1 cellular context compared by ENCODE assay signal in the genomic region with DNA sequence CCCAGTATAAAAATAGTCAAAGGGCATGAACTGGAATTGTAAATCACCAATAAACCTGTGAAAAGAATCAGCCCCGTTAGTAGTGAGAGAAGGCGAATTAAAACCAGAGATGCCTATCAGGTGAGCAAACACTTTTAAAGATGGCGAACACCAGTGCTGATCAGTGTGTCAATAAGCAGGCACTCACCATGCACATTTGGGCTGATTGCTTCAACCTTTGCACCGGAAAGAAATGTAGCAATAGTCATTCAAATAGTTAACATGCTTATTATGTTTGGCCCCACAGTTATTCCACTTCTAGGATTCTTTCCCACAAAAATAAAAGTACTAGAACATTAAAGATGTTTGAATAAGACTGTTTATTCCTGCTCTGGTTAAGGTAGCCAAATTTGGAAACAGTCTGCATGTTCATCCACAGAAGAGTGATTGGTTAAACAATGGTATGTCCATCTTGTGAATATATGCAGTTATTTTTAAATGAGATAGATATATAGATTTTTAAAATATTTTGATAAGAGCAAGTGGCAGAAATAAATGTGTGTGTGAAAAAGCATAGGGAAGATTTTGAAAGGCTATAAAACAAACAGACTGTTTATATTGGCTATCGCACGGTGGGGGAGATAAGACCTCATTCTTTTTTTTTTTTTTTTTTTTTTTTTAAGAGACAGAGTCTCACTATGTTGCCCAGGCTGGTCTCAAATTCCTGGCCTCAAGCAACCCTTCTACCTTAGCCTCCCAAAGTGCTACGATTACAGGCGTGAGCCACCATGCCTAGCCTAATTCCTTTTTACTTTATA.
A peak's percentile ranks its signal among the peaks of the same experiment; 100 is the strongest.
TF ChIP-seq lines count a peak whose summit lies in the region.

No MANE protein-coding gene starts in this region.

TF ChIP-seq in HepG2, 621 proteins besides CTCF, POLR2A, EP300 and RAD21 (continued from another document and continues in another):
- TF ChIP-seq, protein P1, sequence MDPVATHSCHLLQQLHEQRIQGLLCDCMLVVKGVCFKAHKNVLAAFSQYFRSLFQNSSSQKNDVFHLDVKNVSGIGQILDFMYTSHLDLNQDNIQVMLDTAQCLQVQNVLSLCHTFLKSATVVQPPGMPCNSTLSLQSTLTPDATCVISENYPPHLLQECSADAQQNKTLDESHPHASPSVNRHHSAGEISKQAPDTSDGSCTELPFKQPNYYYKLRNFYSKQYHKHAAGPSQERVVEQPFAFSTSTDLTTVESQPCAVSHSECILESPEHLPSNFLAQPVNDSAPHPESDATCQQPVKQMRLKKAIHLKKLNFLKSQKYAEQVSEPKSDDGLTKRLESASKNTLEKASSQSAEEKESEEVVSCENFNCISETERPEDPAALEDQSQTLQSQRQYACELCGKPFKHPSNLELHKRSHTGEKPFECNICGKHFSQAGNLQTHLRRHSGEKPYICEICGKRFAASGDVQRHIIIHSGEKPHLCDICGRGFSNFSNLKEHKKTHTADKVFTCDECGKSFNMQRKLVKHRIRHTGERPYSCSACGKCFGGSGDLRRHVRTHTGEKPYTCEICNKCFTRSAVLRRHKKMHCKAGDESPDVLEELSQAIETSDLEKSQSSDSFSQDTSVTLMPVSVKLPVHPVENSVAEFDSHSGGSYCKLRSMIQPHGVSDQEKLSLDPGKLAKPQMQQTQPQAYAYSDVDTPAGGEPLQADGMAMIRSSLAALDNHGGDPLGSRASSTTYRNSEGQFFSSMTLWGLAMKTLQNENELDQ (CRISPR knock-in tag; IDR thresholded peaks at IDR 0.05; ENCODE audit: borderline replicate concordance), result no peak
- no peak for TF ChIP-seq PRMT3 (CRISPR knock-in tag; IDR thresholded peaks at IDR 0.05; ENCODE audit: borderline replicate concordance, low read depth)
- no peak for TF ChIP-seq ZBTB21 (CRISPR knock-in tag; IDR thresholded peaks at IDR 0.05)
- TF ChIP-seq, protein P2, sequence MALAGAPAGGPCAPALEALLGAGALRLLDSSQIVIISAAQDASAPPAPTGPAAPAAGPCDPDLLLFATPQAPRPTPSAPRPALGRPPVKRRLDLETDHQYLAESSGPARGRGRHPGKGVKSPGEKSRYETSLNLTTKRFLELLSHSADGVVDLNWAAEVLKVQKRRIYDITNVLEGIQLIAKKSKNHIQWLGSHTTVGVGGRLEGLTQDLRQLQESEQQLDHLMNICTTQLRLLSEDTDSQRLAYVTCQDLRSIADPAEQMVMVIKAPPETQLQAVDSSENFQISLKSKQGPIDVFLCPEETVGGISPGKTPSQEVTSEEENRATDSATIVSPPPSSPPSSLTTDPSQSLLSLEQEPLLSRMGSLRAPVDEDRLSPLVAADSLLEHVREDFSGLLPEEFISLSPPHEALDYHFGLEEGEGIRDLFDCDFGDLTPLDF (CRISPR knock-in tag; IDR thresholded peaks at IDR 0.05), result no peak
- no peak for TF ChIP-seq ZNF562 (CRISPR knock-in tag; IDR thresholded peaks at IDR 0.05; ENCODE audit: borderline replicate concordance)
- no peak for TF ChIP-seq ZFYVE20 (CRISPR knock-in tag; IDR thresholded peaks at IDR 0.05; ENCODE audit: borderline replicate concordance, low read depth)
- no peak for TF ChIP-seq KAT7 (CRISPR knock-in tag; IDR thresholded peaks at IDR 0.05; ENCODE audit: borderline replicate concordance)
- no peak for TF ChIP-seq ZNF674 (CRISPR knock-in tag; IDR thresholded peaks at IDR 0.05; ENCODE audit: low read depth)
- no peak for TF ChIP-seq ZFX (CRISPR knock-in tag; IDR thresholded peaks at IDR 0.05; ENCODE audit: low read depth)
- no peak for TF ChIP-seq ZNF547 (CRISPR knock-in tag; IDR thresholded peaks at IDR 0.05)
- TF ChIP-seq RFX3 (CRISPR knock-in tag; IDR thresholded peaks at IDR 0.05), result no peak
- no peak for TF ChIP-seq NFKB2 (CRISPR knock-in tag; IDR thresholded peaks at IDR 0.05; ENCODE audit: borderline replicate concordance)
- TF ChIP-seq NFIB (CRISPR knock-in tag; IDR thresholded peaks at IDR 0.05; ENCODE audit: borderline replicate concordance), result no peak
- no peak for TF ChIP-seq SATB2 (CRISPR knock-in tag; IDR thresholded peaks at IDR 0.05)
- peak; percentile 41; the same call in 1 of the 2 replicates for TF ChIP-seq TBX2 (CRISPR knock-in tag; IDR thresholded peaks at IDR 0.05; ENCODE audit: borderline replicate concordance)
- TF ChIP-seq GLI4 (CRISPR knock-in tag; IDR thresholded peaks at IDR 0.05; ENCODE audit: borderline replicate concordance), result no peak
- no peak for TF ChIP-seq ZNF615 (CRISPR knock-in tag; IDR thresholded peaks at IDR 0.05; ENCODE audit: borderline replicate concordance)
- TF ChIP-seq SIN3A (IDR thresholded peaks at IDR 0.05; ENCODE audit: borderline replicate concordance, low read depth, low read length), result no peak
- TF ChIP-seq SYNCRIP (IDR thresholded peaks at IDR 0.05; ENCODE audit: insufficient read depth, low read depth, low read length), result no peak
- TF ChIP-seq MED13 (CRISPR knock-in tag; IDR thresholded peaks at IDR 0.05), result no peak
- no peak for TF ChIP-seq SMARCE1 (IDR thresholded peaks at IDR 0.05; ENCODE audit: borderline replicate concordance)
- 0 out of 2 replicates have a peak, but pooled peaks have one; percentile 32 for TF ChIP-seq RCOR2 (CRISPR knock-in tag; IDR thresholded peaks at IDR 0.05)
- TF ChIP-seq DR1 (CRISPR knock-in tag; IDR thresholded peaks at IDR 0.05), result no peak
- TF ChIP-seq NFRKB (IDR thresholded peaks at IDR 0.05), result no peak
- no peak for TF ChIP-seq SNAPC4 (CRISPR knock-in tag; IDR thresholded peaks at IDR 0.05)
- no peak for TF ChIP-seq MXD1 (CRISPR knock-in tag; IDR thresholded peaks at IDR 0.05)
- no peak for TF ChIP-seq SRSF4 (IDR thresholded peaks at IDR 0.05; ENCODE audit: low read depth, low read length, poor library complexity, severe bottlenecking)
- TF ChIP-seq NFIC (IDR thresholded peaks at IDR 0.05; ENCODE audit: low read length), result peak; percentile 71; the same call in 1 of the 2 replicates
- no peak for TF ChIP-seq FOXO4 (CRISPR knock-in tag; conservative IDR thresholded peaks at IDR 0.05)
- TF ChIP-seq, protein P3, sequence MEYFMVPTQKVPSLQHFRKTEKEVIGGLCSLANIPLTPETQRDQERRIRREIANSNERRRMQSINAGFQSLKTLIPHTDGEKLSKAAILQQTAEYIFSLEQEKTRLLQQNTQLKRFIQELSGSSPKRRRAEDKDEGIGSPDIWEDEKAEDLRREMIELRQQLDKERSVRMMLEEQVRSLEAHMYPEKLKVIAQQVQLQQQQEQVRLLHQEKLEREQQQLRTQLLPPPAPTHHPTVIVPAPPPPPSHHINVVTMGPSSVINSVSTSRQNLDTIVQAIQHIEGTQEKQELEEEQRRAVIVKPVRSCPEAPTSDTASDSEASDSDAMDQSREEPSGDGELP (IDR thresholded peaks at IDR 0.05; ENCODE audit: borderline replicate concordance, low read depth), result 0 out of 2 replicates have a peak, but pooled peaks have one; percentile 37
- no peak for TF ChIP-seq ZNF678 (CRISPR knock-in tag; IDR thresholded peaks at IDR 0.05)
- TF ChIP-seq, protein P4, sequence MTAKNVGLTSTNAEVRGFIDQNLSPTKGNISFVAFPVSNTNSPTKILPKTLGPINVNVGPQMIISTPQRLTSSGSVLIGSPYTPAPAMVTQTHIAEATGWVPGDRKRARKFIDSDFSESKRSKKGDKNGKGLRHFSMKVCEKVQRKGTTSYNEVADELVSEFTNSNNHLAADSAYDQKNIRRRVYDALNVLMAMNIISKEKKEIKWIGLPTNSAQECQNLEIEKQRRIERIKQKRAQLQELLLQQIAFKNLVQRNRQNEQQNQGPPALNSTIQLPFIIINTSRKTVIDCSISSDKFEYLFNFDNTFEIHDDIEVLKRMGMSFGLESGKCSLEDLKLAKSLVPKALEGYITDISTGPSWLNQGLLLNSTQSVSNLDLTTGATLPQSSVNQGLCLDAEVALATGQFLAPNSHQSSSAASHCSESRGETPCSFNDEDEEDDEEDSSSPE (CRISPR knock-in tag; IDR thresholded peaks at IDR 0.05), result no peak
- peak; percentile 32 for TF ChIP-seq TCF7 (IDR thresholded peaks at IDR 0.05; ENCODE audit: low read depth)
- no peak for TF ChIP-seq ZNF343 (CRISPR knock-in tag; IDR thresholded peaks at IDR 0.05)
- no peak for TF ChIP-seq AGO2 (optimal IDR thresholded peaks at IDR 0.05; ENCODE audit: low read depth, low read length)
- TF ChIP-seq POGK (CRISPR knock-in tag; conservative IDR thresholded peaks at IDR 0.05), result no peak
- no peak for TF ChIP-seq KDM5B (CRISPR knock-in tag; IDR thresholded peaks at IDR 0.05; ENCODE audit: borderline replicate concordance)
- no peak for TF ChIP-seq ZNF772 (CRISPR knock-in tag; IDR thresholded peaks at IDR 0.05)
- peak; percentile 50; the same call in 1 of the 2 replicates for TF ChIP-seq FOXJ3 (CRISPR knock-in tag; IDR thresholded peaks at IDR 0.05; ENCODE audit: borderline replicate concordance)
- no peak for TF ChIP-seq ZBTB1 (CRISPR knock-in tag; IDR thresholded peaks at IDR 0.05; ENCODE audit: borderline replicate concordance)
- TF ChIP-seq SMAD3 (CRISPR knock-in tag; IDR thresholded peaks at IDR 0.05), result peak; percentile 55; the same call in 1 of the 2 replicates
- TF ChIP-seq ZNF713 (CRISPR knock-in tag; IDR thresholded peaks at IDR 0.05), result no peak
- TF ChIP-seq REL (CRISPR knock-in tag; conservative IDR thresholded peaks at IDR 0.05), result no peak
- TF ChIP-seq MTA1 (CRISPR knock-in tag; IDR thresholded peaks at IDR 0.05; ENCODE audit: borderline replicate concordance), result no peak
- no peak for TF ChIP-seq KDM5A (IDR thresholded peaks at IDR 0.05; ENCODE audit: borderline replicate concordance, low read length)
- TF ChIP-seq ASH2L (IDR thresholded peaks at IDR 0.05; ENCODE audit: insufficient read length, low read depth, low read length), result no peak
- no peak for TF ChIP-seq ZNF720 (CRISPR knock-in tag; IDR thresholded peaks at IDR 0.05)
- no peak for TF ChIP-seq ZNF3 (CRISPR knock-in tag; IDR thresholded peaks at IDR 0.05)
- TF ChIP-seq ZNF841 (CRISPR knock-in tag; IDR thresholded peaks at IDR 0.05; ENCODE audit: borderline replicate concordance), result no peak
